Comparison of ENCODE assay signal across 1 cellular context in the genomic region with DNA sequence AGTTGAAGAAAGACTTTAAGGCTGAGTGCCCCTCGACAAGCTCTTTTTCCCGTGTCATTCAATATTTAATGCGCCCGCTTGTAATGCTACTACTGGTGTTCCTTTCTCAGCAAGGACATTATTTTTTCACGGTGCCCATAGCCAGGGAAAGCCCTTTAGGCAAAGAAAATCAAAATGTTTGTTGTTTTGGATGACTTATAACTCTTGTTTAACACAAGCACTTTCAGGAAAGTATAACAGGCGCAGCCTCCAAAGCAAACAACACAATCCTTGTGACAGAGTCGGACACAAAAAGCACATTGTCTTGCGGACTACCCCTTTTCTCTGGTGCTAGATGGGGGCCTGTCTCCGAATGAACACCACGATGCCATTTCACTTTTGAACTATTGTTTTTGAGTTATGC.
TF ChIP-seq lines count a peak whose summit lies in the region.

No MANE protein-coding gene starts in this region.

TF ChIP-seq in A549, 52 proteins besides CTCF, POLR2A, EP300 and RAD21 (continued from another document):
- TF ChIP-seq, protein P1, sequence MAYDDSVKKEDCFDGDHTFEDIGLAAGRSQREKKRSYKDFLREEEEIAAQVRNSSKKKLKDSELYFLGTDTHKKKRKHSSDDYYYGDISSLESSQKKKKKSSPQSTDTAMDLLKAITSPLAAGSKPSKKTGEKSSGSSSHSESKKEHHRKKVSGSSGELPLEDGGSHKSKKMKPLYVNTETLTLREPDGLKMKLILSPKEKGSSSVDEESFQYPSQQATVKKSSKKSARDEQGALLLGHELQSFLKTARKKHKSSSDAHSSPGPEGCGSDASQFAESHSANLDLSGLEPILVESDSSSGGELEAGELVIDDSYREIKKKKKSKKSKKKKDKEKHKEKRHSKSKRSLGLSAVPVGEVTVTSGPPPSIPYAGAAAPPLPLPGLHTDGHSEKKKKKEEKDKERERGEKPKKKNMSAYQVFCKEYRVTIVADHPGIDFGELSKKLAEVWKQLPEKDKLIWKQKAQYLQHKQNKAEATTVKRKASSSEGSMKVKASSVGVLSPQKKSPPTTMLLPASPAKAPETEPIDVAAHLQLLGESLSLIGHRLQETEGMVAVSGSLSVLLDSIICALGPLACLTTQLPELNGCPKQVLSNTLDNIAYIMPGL (CRISPR knock-in tag; IDR thresholded peaks at IDR 0.05; ENCODE audit: borderline replicate concordance): no peak
- TF ChIP-seq NR3C1 (IDR thresholded peaks at IDR 0.05) (no peak), HEYL (CRISPR knock-in tag; IDR thresholded peaks at IDR 0.05) (no peak), TP53 (CRISPR knock-in tag; IDR thresholded peaks at IDR 0.05) (no peak), CEBPB (IDR thresholded peaks at IDR 0.05) (no peak), PBX3 (IDR thresholded peaks at IDR 0.05) (no peak), KDM1A (IDR thresholded peaks at IDR 0.05; ENCODE audit: low read depth) (no peak), HOXB5 (CRISPR knock-in tag; IDR thresholded peaks at IDR 0.05) (no peak), CBX8 (IDR thresholded peaks at IDR 0.05) (no peak), ZFP36 (IDR thresholded peaks at IDR 0.05; ENCODE audit: borderline replicate concordance, partially characterized antibody) (no peak), POLR2AphosphoS2 (conservative IDR thresholded peaks at IDR 0.05; ENCODE audit: low read length) (no peak), PHF8 (IDR thresholded peaks at IDR 0.05; ENCODE audit: borderline replicate concordance, low read depth) (no peak), ZSCAN20 (CRISPR knock-in tag; IDR thresholded peaks at IDR 0.05) (no peak), FOSB (CRISPR knock-in tag; IDR thresholded peaks at IDR 0.05) (no peak), EHMT2 (IDR thresholded peaks at IDR 0.05; ENCODE audit: low read depth) (no peak), ZNF302 (CRISPR knock-in tag; IDR thresholded peaks at IDR 0.05) (no peak), ZC3H11A (IDR thresholded peaks at IDR 0.05) (no peak), MAX (IDR thresholded peaks at IDR 0.05) (no peak)
